9 cellular contexts compared by ENCODE assay signal in genomic region chr17:76501827-76502307, GRCh38. TPM values are rescaled to one million over a fixed set of nuclear protein-coding genes. Genes with fewer than 3 reads are reported as not detected.
DNase-seq lines count a peak whose midpoint lies in the region; ATAC-seq and TF ChIP-seq lines count a peak whose summit lies in the region.
"Had no signal": no experiment of that assay in that cellular context is flagged by ENCODE, and none has a peak within 500 bp of the region (broad histone marks: within the 10 kb centered on the region; RNA-seq: fewer than 3 reads in every experiment).

No MANE protein-coding gene starts in this region.

- H3K4me3 ChIP-seq in right atrium auricular region, result peak overlapping the region; percentile 59 to 78
- peak overlapping the region; percentile 34 to 49 for H3K4me3 ChIP-seq in muscle layer of colon (ENCODE audit: low read depth in 1 of 2, low read length in 2 of 2)
- H3K4me3 ChIP-seq in vagina, result peak overlapping the region; percentile 55 to 84

- H3K27me3 ChIP-seq in right atrium auricular region (no peaks in the 10 kb centered on the region), muscle layer of colon (ENCODE audit: control insufficient read depth in 1 of 2, insufficient read depth in 2 of 2, low read length in 2 of 2) (peaks cover 0 to 1% of the 10 kb centered on the region in 2 donors), vagina (no peaks in the 10 kb centered on the region)

- no peak for ATAC-seq in HG03139 (IDR thresholded peaks at IDR 0.05; ENCODE audit: unreplicated experiment)

- TF ChIP-seq CTCF in right atrium auricular region (IDR thresholded peaks at IDR 0.05) (no peak), vagina (IDR thresholded peaks at IDR 0.05) (no peak)

- H3K36me3 ChIP-seq in right atrium auricular region, result no peaks in the 10 kb centered on the region
- no peaks in the 10 kb centered on the region for H3K36me3 ChIP-seq in muscle layer of colon (ENCODE audit: insufficient read depth, low read length)
- H3K36me3 ChIP-seq in vagina, result no peaks in the 10 kb centered on the region

- peak overlapping the region; percentile 90 to 94 for H3K27ac ChIP-seq in right atrium auricular region
- H3K27ac ChIP-seq in caudate nucleus (ENCODE audit: low read depth, low read length), result peak overlapping the region; percentile 77
- H3K27ac ChIP-seq in muscle layer of colon (ENCODE audit: low read depth, low read length), result no peak overlapping the region
- peak overlapping the region; percentile 85 for H3K27ac ChIP-seq in vagina

- H3K4me1 ChIP-seq in right atrium auricular region, result peaks cover 0 to 54% of the 10 kb centered on the region in 2 donors
- H3K4me1 ChIP-seq in muscle layer of colon (ENCODE audit: insufficient read depth, low read length), result peaks cover 32% of the 10 kb centered on the region
- peaks cover 52% of the 10 kb centered on the region for H3K4me1 ChIP-seq in vagina

- intact Hi-C loops in cardiac septum (cut with DNase I) (no loop called here), vagina (cut with DNase I) (loop anchor here (10.0 kb wide), 1 partner anchor 97 kb away; no protein-coding TSS in a partner anchor)

- H3K9me3 ChIP-seq in right atrium auricular region (no peaks in the 10 kb centered on the region), muscle layer of colon (ENCODE audit: low read length) (no peaks in the 10 kb centered on the region), vagina (no peaks in the 10 kb centered on the region)

- H3K9ac ChIP-seq in muscle layer of colon (ENCODE audit: low read length), result no peak overlapping the region

- DNase-seq in right atrium auricular region (ENCODE audit: low spot score) (no peak), cardiac septum (ENCODE audit: low spot score) (no peak), caudate nucleus (lab: John Stamatoyannopoulos, UW) (no peak), vagina (ENCODE audit: extremely low spot score in 2 of 2) (no peak), DMS53 (lab: John Stamatoyannopoulos, UW) (no peak), NAMALWA (ENCODE audit: low spot score) (no peak)

- TF ChIP-seq POLR2A in vagina (IDR thresholded peaks at IDR 0.05), result no peak

RNA-seq across cellular contexts. Expression of gene RHBDF2, which starts 0.6 kb away (rescaled TPM):
- total RNA-seq in right atrium auricular region (10 to 100 TPM; 13.6 to 14.8 TPM), cardiac septum (11.5 TPM), vagina (34.6 TPM)

RNA-seq across cellular contexts. Expression of gene AANAT, which starts 34.5 kb away (rescaled TPM):
- total RNA-seq in right atrium auricular region (not detected), cardiac septum (not detected), vagina (not detected)
- total RNA-seq: myocyte had no signal

RNA-seq across cellular contexts. Expression of gene CYGB, which starts 35.6 kb away (rescaled TPM):
- 10 to 100 TPM; 23.0 to 48.7 TPM for total RNA-seq in right atrium auricular region
- total RNA-seq in cardiac septum, result 17.6 TPM
- total RNA-seq in vagina, result 30.0 TPM

RNA-seq across cellular contexts. Expression of gene PRCD, which starts 38.0 kb away (rescaled TPM):
- total RNA-seq in right atrium auricular region (1 to 10 TPM; 2.1 to 3.5 TPM), cardiac septum (2.7 TPM), vagina (21.4 TPM)
- total RNA-seq: myocyte had no signal

RNA-seq across cellular contexts. Expression of gene UBE2O, which starts 48.9 kb away (rescaled TPM):
- total RNA-seq in right atrium auricular region, result 10 to 100 TPM; 19.5 to 21.8 TPM
- total RNA-seq in cardiac septum, result 31.1 TPM
- 29.7 TPM for total RNA-seq in vagina
